In the genomic region with DNA sequence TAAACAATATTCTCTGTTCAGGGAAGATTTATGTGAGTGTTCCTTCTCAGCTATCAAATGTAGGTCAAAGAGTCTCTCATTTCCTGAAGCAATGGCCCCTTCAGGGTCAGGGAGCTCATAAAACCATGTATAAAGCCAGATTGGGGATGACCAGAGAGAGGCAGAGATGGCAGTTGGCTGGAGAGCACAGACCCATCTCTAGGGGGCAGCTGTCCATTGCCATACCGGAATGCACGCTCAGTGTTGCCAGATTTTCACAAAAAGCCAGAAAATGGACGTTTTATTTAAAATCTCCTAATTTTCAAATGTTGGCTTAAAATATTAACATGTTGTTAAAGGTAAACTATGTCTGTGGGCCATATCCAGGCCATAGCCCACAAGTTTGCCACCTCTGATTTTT, we compare ENCODE assay signal across 1 cellular context.
TF ChIP-seq lines count a peak whose summit lies in the region.

No MANE protein-coding gene starts in this region.

TF ChIP-seq in GM23338, 12 proteins besides CTCF, POLR2A, EP300 and RAD21:
- TF ChIP-seq JUNB (IDR thresholded peaks at IDR 0.05; ENCODE audit: unreplicated experiment) (no peak), ZNF331 (CRISPR knock-in tag; IDR thresholded peaks at IDR 0.05; ENCODE audit: low read depth) (no peak), NANOG (IDR thresholded peaks at IDR 0.05; ENCODE audit: borderline replicate concordance) (no peak), CREB1 (CRISPR knock-in tag; IDR thresholded peaks at IDR 0.05; ENCODE audit: low read depth) (no peak), POLR2AphosphoS5 (IDR thresholded peaks at IDR 0.05; ENCODE audit: low read depth) (no peak), EZH2phosphoT487 (IDR thresholded peaks at IDR 0.05; ENCODE audit: unreplicated experiment) (no peak), ZNF114 (CRISPR knock-in tag; IDR thresholded peaks at IDR 0.05) (no peak), EZH2 (IDR thresholded peaks at IDR 0.05; ENCODE audit: low read depth, unreplicated experiment) (no peak), STAT1 (IDR thresholded peaks at IDR 0.05; ENCODE audit: unreplicated experiment) (no peak)
- TF ChIP-seq, protein P1, sequence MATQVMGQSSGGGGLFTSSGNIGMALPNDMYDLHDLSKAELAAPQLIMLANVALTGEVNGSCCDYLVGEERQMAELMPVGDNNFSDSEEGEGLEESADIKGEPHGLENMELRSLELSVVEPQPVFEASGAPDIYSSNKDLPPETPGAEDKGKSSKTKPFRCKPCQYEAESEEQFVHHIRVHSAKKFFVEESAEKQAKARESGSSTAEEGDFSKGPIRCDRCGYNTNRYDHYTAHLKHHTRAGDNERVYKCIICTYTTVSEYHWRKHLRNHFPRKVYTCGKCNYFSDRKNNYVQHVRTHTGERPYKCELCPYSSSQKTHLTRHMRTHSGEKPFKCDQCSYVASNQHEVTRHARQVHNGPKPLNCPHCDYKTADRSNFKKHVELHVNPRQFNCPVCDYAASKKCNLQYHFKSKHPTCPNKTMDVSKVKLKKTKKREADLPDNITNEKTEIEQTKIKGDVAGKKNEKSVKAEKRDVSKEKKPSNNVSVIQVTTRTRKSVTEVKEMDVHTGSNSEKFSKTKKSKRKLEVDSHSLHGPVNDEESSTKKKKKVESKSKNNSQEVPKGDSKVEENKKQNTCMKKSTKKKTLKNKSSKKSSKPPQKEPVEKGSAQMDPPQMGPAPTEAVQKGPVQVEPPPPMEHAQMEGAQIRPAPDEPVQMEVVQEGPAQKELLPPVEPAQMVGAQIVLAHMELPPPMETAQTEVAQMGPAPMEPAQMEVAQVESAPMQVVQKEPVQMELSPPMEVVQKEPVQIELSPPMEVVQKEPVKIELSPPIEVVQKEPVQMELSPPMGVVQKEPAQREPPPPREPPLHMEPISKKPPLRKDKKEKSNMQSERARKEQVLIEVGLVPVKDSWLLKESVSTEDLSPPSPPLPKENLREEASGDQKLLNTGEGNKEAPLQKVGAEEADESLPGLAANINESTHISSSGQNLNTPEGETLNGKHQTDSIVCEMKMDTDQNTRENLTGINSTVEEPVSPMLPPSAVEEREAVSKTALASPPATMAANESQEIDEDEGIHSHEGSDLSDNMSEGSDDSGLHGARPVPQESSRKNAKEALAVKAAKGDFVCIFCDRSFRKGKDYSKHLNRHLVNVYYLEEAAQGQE (IDR thresholded peaks at IDR 0.05; ENCODE audit: unreplicated experiment) = no peak
- TF ChIP-seq, protein P2, sequence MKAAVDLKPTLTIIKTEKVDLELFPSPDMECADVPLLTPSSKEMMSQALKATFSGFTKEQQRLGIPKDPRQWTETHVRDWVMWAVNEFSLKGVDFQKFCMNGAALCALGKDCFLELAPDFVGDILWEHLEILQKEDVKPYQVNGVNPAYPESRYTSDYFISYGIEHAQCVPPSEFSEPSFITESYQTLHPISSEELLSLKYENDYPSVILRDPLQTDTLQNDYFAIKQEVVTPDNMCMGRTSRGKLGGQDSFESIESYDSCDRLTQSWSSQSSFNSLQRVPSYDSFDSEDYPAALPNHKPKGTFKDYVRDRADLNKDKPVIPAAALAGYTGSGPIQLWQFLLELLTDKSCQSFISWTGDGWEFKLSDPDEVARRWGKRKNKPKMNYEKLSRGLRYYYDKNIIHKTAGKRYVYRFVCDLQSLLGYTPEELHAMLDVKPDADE (IDR thresholded peaks at IDR 0.05) = no peak
- TF ChIP-seq, protein P3, sequence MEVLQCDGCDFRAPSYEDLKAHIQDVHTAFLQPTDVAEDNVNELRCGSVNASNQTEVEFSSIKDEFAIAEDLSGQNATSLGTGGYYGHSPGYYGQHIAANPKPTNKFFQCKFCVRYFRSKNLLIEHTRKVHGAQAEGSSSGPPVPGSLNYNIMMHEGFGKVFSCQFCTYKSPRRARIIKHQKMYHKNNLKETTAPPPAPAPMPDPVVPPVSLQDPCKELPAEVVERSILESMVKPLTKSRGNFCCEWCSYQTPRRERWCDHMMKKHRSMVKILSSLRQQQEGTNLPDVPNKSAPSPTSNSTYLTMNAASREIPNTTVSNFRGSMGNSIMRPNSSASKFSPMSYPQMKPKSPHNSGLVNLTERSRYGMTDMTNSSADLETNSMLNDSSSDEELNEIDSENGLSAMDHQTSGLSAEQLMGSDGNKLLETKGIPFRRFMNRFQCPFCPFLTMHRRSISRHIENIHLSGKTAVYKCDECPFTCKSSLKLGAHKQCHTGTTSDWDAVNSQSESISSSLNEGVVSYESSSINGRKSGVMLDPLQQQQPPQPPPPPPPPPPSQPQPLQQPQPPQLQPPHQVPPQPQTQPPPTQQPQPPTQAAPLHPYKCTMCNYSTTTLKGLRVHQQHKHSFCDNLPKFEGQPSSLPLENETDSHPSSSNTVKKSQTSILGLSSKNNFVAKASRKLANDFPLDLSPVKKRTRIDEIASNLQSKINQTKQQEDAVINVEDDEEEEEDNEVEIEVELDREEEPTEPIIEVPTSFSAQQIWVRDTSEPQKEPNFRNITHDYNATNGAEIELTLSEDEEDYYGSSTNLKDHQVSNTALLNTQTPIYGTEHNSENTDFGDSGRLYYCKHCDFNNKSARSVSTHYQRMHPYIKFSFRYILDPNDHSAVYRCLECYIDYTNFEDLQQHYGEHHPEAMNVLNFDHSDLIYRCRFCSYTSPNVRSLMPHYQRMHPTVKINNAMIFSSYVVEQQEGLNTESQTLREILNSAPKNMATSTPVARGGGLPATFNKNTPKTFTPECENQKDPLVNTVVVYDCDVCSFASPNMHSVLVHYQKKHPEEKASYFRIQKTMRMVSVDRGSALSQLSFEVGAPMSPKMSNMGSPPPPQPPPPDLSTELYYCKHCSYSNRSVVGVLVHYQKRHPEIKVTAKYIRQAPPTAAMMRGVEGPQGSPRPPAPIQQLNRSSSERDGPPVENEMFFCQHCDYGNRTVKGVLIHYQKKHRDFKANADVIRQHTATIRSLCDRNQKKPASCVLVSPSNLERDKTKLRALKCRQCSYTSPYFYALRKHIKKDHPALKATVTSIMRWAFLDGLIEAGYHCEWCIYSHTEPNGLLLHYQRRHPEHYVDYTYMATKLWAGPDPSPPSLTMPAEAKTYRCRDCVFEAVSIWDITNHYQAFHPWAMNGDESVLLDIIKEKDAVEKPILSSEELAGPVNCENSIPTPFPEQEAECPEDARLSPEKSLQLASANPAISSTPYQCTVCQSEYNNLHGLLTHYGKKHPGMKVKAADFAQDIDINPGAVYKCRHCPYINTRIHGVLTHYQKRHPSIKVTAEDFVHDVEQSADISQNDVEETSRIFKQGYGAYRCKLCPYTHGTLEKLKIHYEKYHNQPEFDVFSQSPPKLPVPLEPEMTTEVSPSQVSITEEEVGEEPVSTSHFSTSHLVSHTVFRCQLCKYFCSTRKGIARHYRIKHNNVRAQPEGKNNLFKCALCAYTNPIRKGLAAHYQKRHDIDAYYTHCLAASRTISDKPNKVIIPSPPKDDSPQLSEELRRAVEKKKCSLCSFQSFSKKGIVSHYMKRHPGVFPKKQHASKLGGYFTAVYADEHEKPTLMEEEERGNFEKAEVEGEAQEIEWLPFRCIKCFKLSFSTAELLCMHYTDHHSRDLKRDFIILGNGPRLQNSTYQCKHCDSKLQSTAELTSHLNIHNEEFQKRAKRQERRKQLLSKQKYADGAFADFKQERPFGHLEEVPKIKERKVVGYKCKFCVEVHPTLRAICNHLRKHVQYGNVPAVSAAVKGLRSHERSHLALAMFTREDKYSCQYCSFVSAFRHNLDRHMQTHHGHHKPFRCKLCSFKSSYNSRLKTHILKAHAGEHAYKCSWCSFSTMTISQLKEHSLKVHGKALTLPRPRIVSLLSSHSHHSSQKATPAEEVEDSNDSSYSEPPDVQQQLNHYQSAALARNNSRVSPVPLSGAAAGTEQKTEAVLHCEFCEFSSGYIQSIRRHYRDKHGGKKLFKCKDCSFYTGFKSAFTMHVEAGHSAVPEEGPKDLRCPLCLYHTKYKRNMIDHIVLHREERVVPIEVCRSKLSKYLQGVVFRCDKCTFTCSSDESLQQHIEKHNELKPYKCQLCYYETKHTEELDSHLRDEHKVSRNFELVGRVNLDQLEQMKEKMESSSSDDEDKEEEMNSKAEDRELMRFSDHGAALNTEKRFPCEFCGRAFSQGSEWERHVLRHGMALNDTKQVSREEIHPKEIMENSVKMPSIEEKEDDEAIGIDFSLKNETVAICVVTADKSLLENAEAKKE (CRISPR knock-in tag; IDR thresholded peaks at IDR 0.05) = no peak
